ENCODE assay signal across 8 cellular contexts in genomic region chr19:53867225-53868090, GRCh38. TPM values are rescaled to one million over a fixed set of nuclear protein-coding genes. Genes with fewer than 3 reads are reported as not detected.
A peak's percentile ranks its signal among the peaks of the same experiment; 100 is the strongest.
DNase-seq lines count a peak whose midpoint lies in the region; ATAC-seq, FAIRE-seq and TF ChIP-seq lines count a peak whose summit lies in the region.

Gene MYADM (plus strand): TSS chr19:53867883. CDS start chr19:53873530, 5,647 bp downstream.

- no peaks in the 10 kb centered on the region for H3K9me2 ChIP-seq in Loucy (replicated peaks; ENCODE audit: low read depth, low read length)

- CTCF ChIA-PET in GM12878 (lab: Yijun Ruan, JAX): no interaction called here

- H3K79me2 ChIP-seq in Loucy (ENCODE audit: insufficient read depth, low read length): peaks cover 50% of the 10 kb centered on the region
- no peaks in the 10 kb centered on the region for H3K79me2 ChIP-seq in GM12878 (ENCODE audit: control insufficient read depth, insufficient read depth, low read length)

- H3K36me3 ChIP-seq in Loucy (ENCODE audit: insufficient read depth, low read length) (no peaks in the 10 kb centered on the region), GM12878 (ENCODE audit: control insufficient read depth in 2 of 2, insufficient read depth in 2 of 2, low read length in 1 of 2) (no peaks in the 10 kb centered on the region), rectal smooth muscle tissue (ENCODE audit: control insufficient read depth, insufficient read depth, low read length) (no peaks in the 10 kb centered on the region), uterus (no peaks in the 10 kb centered on the region)

- no peak for ATAC-seq in GM12878

- H4K20me1 ChIP-seq in Loucy (ENCODE audit: insufficient read depth, low read length, poor library complexity, severe bottlenecking) (peaks cover 39% of the 10 kb centered on the region), GM12878 (ENCODE audit: control insufficient read depth, insufficient read depth) (no peaks in the 10 kb centered on the region)

- peak; percentile 94 for DNase-seq in G401 (ENCODE audit: low spot score)
- peak; percentile 100 for DNase-seq in H54 (ENCODE audit: insufficient read length, low spot score)
- peak; percentile 21 for DNase-seq in GM12878 (ENCODE audit: low read depth, low spot score)
- peak; percentile 93 to 98 for DNase-seq in hippocampal formation (lab: John Stamatoyannopoulos, UW)
- DNase-seq in uterus: peak; percentile 100

- H3F3A ChIP-seq in Loucy (ENCODE audit: low read depth): no peaks in the 10 kb centered on the region

- H3K4me3 ChIP-seq in Loucy (ENCODE audit: low read length, poor library complexity, severe bottlenecking): peak within 1 kb of the TSS; percentile 84
- H3K4me3 ChIP-seq in GM12878: no peak within 1 kb of the TSS; the same call in 1 of the 2 replicates
- H3K4me3 ChIP-seq in rectal smooth muscle tissue (ENCODE audit: low read length): peak within 1 kb of the TSS; percentile 99
- peak within 1 kb of the TSS; percentile 74 to 92 for H3K4me3 ChIP-seq in uterus

- peak; percentile 58 for TF ChIP-seq POLR2A in H54 (IDR thresholded peaks at IDR 0.05; ENCODE audit: low read depth, low read length)
- peak; percentile 27; the same call in 1 of the 2 replicates for TF ChIP-seq POLR2A in GM12878 (IDR thresholded peaks at IDR 0.05; ENCODE audit: low read depth, low read length)
- TF ChIP-seq POLR2A in uterus (IDR thresholded peaks at IDR 0.05): peak; percentile 43 to 86

- TF ChIP-seq RAD21 in GM12878 (IDR thresholded peaks at IDR 0.05; ENCODE audit: insufficient read depth, low read depth, low read length): no peak

- 9% methylated on average over 24 of the region's 37 CpGs for WGBS in GM12878 (ENCODE audit: insufficient coverage, insufficient replicate concordance, low lambda C conversion rate, missing lambda C conversion rate)

- FAIRE-seq in H54 (lab: Jason Lieb, UNC) (peak; percentile 11), TTC549 (lab: Jason Lieb, UNC) (peak; percentile 3), GM12878 (lab: Jason Lieb, UNC) (no peak)

- H3K9me3 ChIP-seq in Loucy (ENCODE audit: insufficient read depth, low read depth, low read length) (no peaks in the 10 kb centered on the region), GM12878 (replicated peaks; ENCODE audit: control insufficient read depth, insufficient read depth, low read length) (no peaks in the 10 kb centered on the region; the same call in 2 of the 3 replicates), uterus (no peaks in the 10 kb centered on the region)

- TF ChIP-seq CTCF in Loucy (conservative IDR thresholded peaks at IDR 0.05; ENCODE audit: low read length): no peak
- TF ChIP-seq CTCF in GM12878 (IDR thresholded peaks at IDR 0.05 in 2 of 3, conservative IDR thresholded peaks at IDR 0.05 in 1 of 3; ENCODE audit: control insufficient read depth in 2 of 3, extremely low read depth in 1 of 3, insufficient read depth in 1 of 3, low read depth in 3 of 3, low read length in 3 of 3): no peak
- TF ChIP-seq CTCF in uterus (IDR thresholded peaks at IDR 0.05): peak in 1 of 4 experiments; percentile 15

- POLR2A ChIA-PET in GM12878 (lab: Charles Lee): no interaction called here

- H3K4me1 ChIP-seq in Loucy (ENCODE audit: insufficient read depth, low read length, poor library complexity, severe bottlenecking) (peaks cover 39% of the 10 kb centered on the region), GM12878 (ENCODE audit: control insufficient read depth, insufficient read depth, low read length) (no peaks in the 10 kb centered on the region), rectal smooth muscle tissue (ENCODE audit: control insufficient read depth, insufficient read depth, low read length) (peaks cover 16% of the 10 kb centered on the region), uterus (no peaks in the 10 kb centered on the region)

- BruUV-seq in GM12878 (replicated peaks; lab: Mats Ljungman, UMichigan): no TSS peak

- RAD21 ChIA-PET in GM12878 (lab: Charles Lee; ENCODE audit: unreplicated experiment): no interaction called here

- in situ Hi-C loops in G401 (cut with HindIII; ENCODE audit: low sequenced_read_pairs) (no loop called here), GM12878 (cut with MboI) (no loop called here)

- intact Hi-C loops in GM12878 (cut with micrococcal nuclease; ENCODE audit: unreplicated experiment) (no loop called here), uterus (cut with DNase I; ENCODE audit: low total_unique reads) (no loop called here)

- TF ChIP-seq EP300 in GM12878 (IDR thresholded peaks at IDR 0.05; ENCODE audit: borderline replicate concordance in 1 of 2, control insufficient read depth in 1 of 2, low read depth in 2 of 2, low read length in 2 of 2): no peak

- H3K27ac ChIP-seq in GM12878 (ENCODE audit: control insufficient read depth, insufficient read depth): no peak within 1 kb of the TSS
- peak within 1 kb of the TSS; percentile 99 for H3K27ac ChIP-seq in rectal smooth muscle tissue (ENCODE audit: low read depth, low read length)
- H3K27ac ChIP-seq in uterus: peak within 1 kb of the TSS; percentile 86 to 99

- H3K4me2 ChIP-seq in Loucy (ENCODE audit: low read depth, low read length, poor library complexity, severe bottlenecking): peak within 1 kb of the TSS; percentile 90
- no peak within 1 kb of the TSS for H3K4me2 ChIP-seq in GM12878 (ENCODE audit: control insufficient read depth, insufficient read depth)

- SMC1A ChIA-PET in GM12878 (lab: Charles Lee; ENCODE audit: uncharacterized antibody, unreplicated experiment): no interaction called here

- H3K27me3 ChIP-seq in Loucy (ENCODE audit: insufficient read depth, low read length, poor library complexity, severe bottlenecking): peaks cover 3% of the 10 kb centered on the region
- no peaks in the 10 kb centered on the region for H3K27me3 ChIP-seq in GM12878 (replicated peaks in 1 of 2; ENCODE audit: control insufficient read depth in 2 of 2, insufficient read depth in 2 of 2, low read length in 1 of 2)
- no peaks in the 10 kb centered on the region for H3K27me3 ChIP-seq in rectal smooth muscle tissue (ENCODE audit: control insufficient read depth, insufficient read depth, low read length)
- no peaks in the 10 kb centered on the region for H3K27me3 ChIP-seq in uterus

- H2AFZ ChIP-seq in Loucy (ENCODE audit: low read length): peak within 1 kb of the TSS; percentile 79
- no peak within 1 kb of the TSS for H2AFZ ChIP-seq in GM12878 (ENCODE audit: control insufficient read depth, low read depth, low read length)

- peak within 1 kb of the TSS; percentile 98 for H3K9ac ChIP-seq in Loucy (ENCODE audit: low read depth, low read length, poor library complexity, severe bottlenecking)
- no peak within 1 kb of the TSS for H3K9ac ChIP-seq in GM12878 (ENCODE audit: control insufficient read depth, insufficient read depth, low read length)
- peak within 1 kb of the TSS; percentile 88 for H3K9ac ChIP-seq in rectal smooth muscle tissue (ENCODE audit: low read length)

TF ChIP-seq in GM12878, 131 proteins besides CTCF, POLR2A, EP300 and RAD21 (continues in another document):
- TF ChIP-seq, protein P1, sequence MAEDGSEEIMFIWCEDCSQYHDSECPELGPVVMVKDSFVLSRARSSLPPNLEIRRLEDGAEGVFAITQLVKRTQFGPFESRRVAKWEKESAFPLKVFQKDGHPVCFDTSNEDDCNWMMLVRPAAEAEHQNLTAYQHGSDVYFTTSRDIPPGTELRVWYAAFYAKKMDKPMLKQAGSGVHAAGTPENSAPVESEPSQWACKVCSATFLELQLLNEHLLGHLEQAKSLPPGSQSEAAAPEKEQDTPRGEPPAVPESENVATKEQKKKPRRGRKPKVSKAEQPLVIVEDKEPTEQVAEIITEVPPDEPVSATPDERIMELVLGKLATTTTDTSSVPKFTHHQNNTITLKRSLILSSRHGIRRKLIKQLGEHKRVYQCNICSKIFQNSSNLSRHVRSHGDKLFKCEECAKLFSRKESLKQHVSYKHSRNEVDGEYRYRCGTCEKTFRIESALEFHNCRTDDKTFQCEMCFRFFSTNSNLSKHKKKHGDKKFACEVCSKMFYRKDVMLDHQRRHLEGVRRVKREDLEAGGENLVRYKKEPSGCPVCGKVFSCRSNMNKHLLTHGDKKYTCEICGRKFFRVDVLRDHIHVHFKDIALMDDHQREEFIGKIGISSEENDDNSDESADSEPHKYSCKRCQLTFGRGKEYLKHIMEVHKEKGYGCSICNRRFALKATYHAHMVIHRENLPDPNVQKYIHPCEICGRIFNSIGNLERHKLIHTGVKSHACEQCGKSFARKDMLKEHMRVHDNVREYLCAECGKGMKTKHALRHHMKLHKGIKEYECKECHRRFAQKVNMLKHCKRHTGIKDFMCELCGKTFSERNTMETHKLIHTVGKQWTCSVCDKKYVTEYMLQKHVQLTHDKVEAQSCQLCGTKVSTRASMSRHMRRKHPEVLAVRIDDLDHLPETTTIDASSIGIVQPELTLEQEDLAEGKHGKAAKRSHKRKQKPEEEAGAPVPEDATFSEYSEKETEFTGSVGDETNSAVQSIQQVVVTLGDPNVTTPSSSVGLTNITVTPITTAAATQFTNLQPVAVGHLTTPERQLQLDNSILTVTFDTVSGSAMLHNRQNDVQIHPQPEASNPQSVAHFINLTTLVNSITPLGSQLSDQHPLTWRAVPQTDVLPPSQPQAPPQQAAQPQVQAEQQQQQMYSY (CRISPR knock-in tag; IDR thresholded peaks at IDR 0.05): no peak
- TF ChIP-seq FOXM1 (IDR thresholded peaks at IDR 0.05; ENCODE audit: low read depth, low read length): no peak
- no peak for TF ChIP-seq KLF5 (IDR thresholded peaks at IDR 0.05; ENCODE audit: partially characterized antibody)
- no peak for TF ChIP-seq CHD4 (IDR thresholded peaks at IDR 0.05)
- TF ChIP-seq BACH1 (IDR thresholded peaks at IDR 0.05; ENCODE audit: borderline replicate concordance): no peak
- TF ChIP-seq HDAC2 (IDR thresholded peaks at IDR 0.05): no peak

RNA-seq across cellular contexts. Expression of gene MYADM, which starts in this region (rescaled TPM):
- 6.1 and 6.3 TPM in 2 replicates for total RNA-seq in G401 (2014; rRNA removed; shearing (Covaris generic))
- total RNA-seq in GM12878 (2013; cell fraction: nucleolus; rRNA removed): 0.38 and 0.93 TPM in 2 replicates
- total RNA-seq in GM12878 (2014; rRNA removed) (0.05 and 0.11 TPM in 2 replicates), GM12878 (2014; rRNA removed; fragmentation: Illumina TruSeq; extraction: Trizol) (0.13 TPM in 1 of 2 replicates, not detected in the other), GM12878 (2021) (0.46 and 0.72 TPM in 2 replicates), uterus (100 to 1,000 TPM in 1 of 4 donors, 10 to 100 TPM in 3; 22.7 to 386 (median 77.4) TPM)
- 0.66 TPM for polyA plus RNA-seq in GM12878 (2011; ENCODE audit: low read depth)
- polyA plus RNA-seq in GM12878 (2011; rRNA removed) (0.03 and 0.14 TPM in 2 replicates), GM12878 (2014; fragmentation: Illumina TruSeq; extraction: Trizol) (0.09 TPM in 1 of 2 replicates, not detected in the other), GM12878 (2014; fragmentation: Nextera tagmentation; extraction: Ambion mirVana) (under 1 TPM; 0.04 to 0.10 TPM), GM12878 (2014; rRNA removed) (0.09 TPM in 1 of 2 replicates, not detected in the other), GM12878 (2016; fragmentation: Nextera tagmentation; extraction: Ambion mirVana) (under 1 TPM; 0.06 to 0.23 TPM)
- 0.10 and 0.55 TPM in 2 replicates for polyA plus RNA-seq in GM12878 (2011; cell fraction: cytosol; rRNA removed)
- 0.16 and 0.31 TPM in 2 replicates for polyA plus RNA-seq in GM12878 (2011; cell fraction: nucleus; rRNA removed)
- 1.1 TPM in 2 replicates for polyA plus RNA-seq in GM12878 (2012)
- 0.15 TPM in 1 of 2 replicates, not detected in the other for polyA minus RNA-seq in GM12878 (2011; rRNA and poly(A)+ RNA removed)
- not detected in 2 replicates for polyA minus RNA-seq in GM12878 (2011; cell fraction: cytosol; rRNA and poly(A)+ RNA removed)
- polyA minus RNA-seq in GM12878 (2011; cell fraction: nucleus; rRNA and poly(A)+ RNA removed): 0.29 TPM in 1 of 2 replicates, not detected in the other

Comparison
In these comparisons a context has a peak if more than half of its experiments do, and no peak if none do; other contexts are left out.
1. DNase-seq: peak in every context shown above with its lines; median percentile 100 in H54; 100 in uterus; 96 in hippocampal formation; 94 in G401; 21 in GM12878.